In genomic region chr15:64464271-64465005, GRCh38 we compare ENCODE assay signal across 8 cellular contexts. TPM values are rescaled to one million over a fixed set of nuclear protein-coding genes. Genes with fewer than 3 reads are reported as not detected.
DNase-seq lines count a peak whose midpoint lies in the region; ATAC-seq and TF ChIP-seq lines count a peak whose summit lies in the region.

No MANE protein-coding gene starts in this region.

- H3K27me3 ChIP-seq in thyroid gland = no peaks in the 10 kb centered on the region

- TF ChIP-seq POLR2A in thyroid gland (IDR thresholded peaks at IDR 0.05) = no peak

- TF ChIP-seq CTCF in thyroid gland (IDR thresholded peaks at IDR 0.05) = no peak

- CTCF ChIA-PET in activated naive CD4-positive, alpha-beta T cell treated with anti-CD3 and anti-CD28 coated beads, Interleukin-2, amount 10 ng/mL, durations not matched to agents 7 days and 5 days (lab: Charles Lee) = interaction anchor here (0.6 to 1.3 kb wide), 3 partner anchors 34 to 189 kb away, joined by 3 to 5 read pairs (median 4); no protein-coding TSS in a partner anchor

- peak in 1 of 2 donors; percentile 48 for ATAC-seq in activated naive CD4-positive, alpha-beta T cell treated with anti-CD3 and anti-CD28 coated beads, Interleukin-2, amount 50 U/mL, for 72 hours
- ATAC-seq in HG03097 (IDR thresholded peaks at IDR 0.05; ENCODE audit: low FRiP score, unreplicated experiment) (no peak), HG03457 (IDR thresholded peaks at IDR 0.05; ENCODE audit: unreplicated experiment) (no peak), HG02588 (IDR thresholded peaks at IDR 0.05; ENCODE audit: unreplicated experiment) (no peak)

- intact Hi-C loops in dendritic cell treated with granulocyte-macrophage colony-stimulating factor and Interleukin-4, amounts not matched to agents 40 ng/mL and 50 ng/mL, for 4 days (cut with micrococcal nuclease) = loop anchor here (5.0 kb wide), 1 partner anchor 38 kb away; no protein-coding TSS in a partner anchor
- intact Hi-C loops in thyroid gland (cut with DNase I) = no loop called here

- no peaks in the 10 kb centered on the region for H3K36me3 ChIP-seq in thyroid gland

- no peak overlapping the region for H3K4me3 Mint-ChIP-seq in activated naive CD4-positive, alpha-beta T cell treated with anti-CD3 and anti-CD28 coated beads, Interleukin-2, amount 10 ng/mL, durations not matched to agents 7 days and 5 days
- no peak overlapping the region for H3K4me3 Mint-ChIP-seq in dendritic cell treated with granulocyte-macrophage colony-stimulating factor and Interleukin-4, amounts not matched to agents 40 ng/mL and 50 ng/mL, for 4 days

- H3K4me1 Mint-ChIP-seq in activated naive CD4-positive, alpha-beta T cell treated with anti-CD3 and anti-CD28 coated beads, Interleukin-2, amount 10 ng/mL, durations not matched to agents 7 days and 5 days = peaks cover 67% of the 10 kb centered on the region
- peaks cover 73% of the 10 kb centered on the region for H3K4me1 Mint-ChIP-seq in dendritic cell treated with granulocyte-macrophage colony-stimulating factor and Interleukin-4, amounts not matched to agents 40 ng/mL and 50 ng/mL, for 4 days (ENCODE audit: low read depth)

- H3K27ac ChIP-seq in thyroid gland = peak overlapping the region; percentile 12 to 64 (median 37)

- no peak overlapping the region for H3K4me3 ChIP-seq in thyroid gland (replicated peaks in 1 of 3)

- no peaks in the 10 kb centered on the region for H3K9me3 Mint-ChIP-seq in activated naive CD4-positive, alpha-beta T cell treated with anti-CD3 and anti-CD28 coated beads, Interleukin-2, amount 50 U/mL, for 72 hours
- no peaks in the 10 kb centered on the region for H3K9me3 Mint-ChIP-seq in activated naive CD4-positive, alpha-beta T cell treated with anti-CD3 and anti-CD28 coated beads, Interleukin-2, amount 10 ng/mL, durations not matched to agents 7 days and 5 days
- no peaks in the 10 kb centered on the region for H3K9me3 Mint-ChIP-seq in dendritic cell treated with granulocyte-macrophage colony-stimulating factor and Interleukin-4, amounts not matched to agents 40 ng/mL and 50 ng/mL, for 4 days

- 42 to 44% methylated on average over 3 of the region's 3 CpGs for WGBS in thyroid gland, 2 donors

- H3K9me3 ChIP-seq in thyroid gland = no peaks in the 10 kb centered on the region

- H3K36me3 Mint-ChIP-seq in activated naive CD4-positive, alpha-beta T cell treated with anti-CD3 and anti-CD28 coated beads, Interleukin-2, amount 50 U/mL, for 72 hours = peaks cover 22 to 34% of the 10 kb centered on the region in 2 donors
- peaks cover 36% of the 10 kb centered on the region for H3K36me3 Mint-ChIP-seq in activated naive CD4-positive, alpha-beta T cell treated with anti-CD3 and anti-CD28 coated beads, Interleukin-2, amount 10 ng/mL, durations not matched to agents 7 days and 5 days
- H3K36me3 Mint-ChIP-seq in dendritic cell treated with granulocyte-macrophage colony-stimulating factor and Interleukin-4, amounts not matched to agents 40 ng/mL and 50 ng/mL, for 4 days (ENCODE audit: low read depth) = peaks cover 19% of the 10 kb centered on the region

- DNase-seq in activated naive CD4-positive, alpha-beta T cell treated with anti-CD3 and anti-CD28 coated beads, Interleukin-2, amount 50 U/mL, for 72 hours (ENCODE audit: low spot score in 2 of 2) = peak in 1 of 2 donors; percentile 19
- DNase-seq in activated naive CD4-positive, alpha-beta T cell treated with anti-CD3 and anti-CD28 coated beads, Interleukin-2, amount 10 ng/mL, durations not matched to agents 7 days and 5 days = no peak
- DNase-seq in NCI-H2171 treated with DMSO at 0.1 percent for 48 hours (lab: John Stamatoyannopoulos, UW) (peak; percentile 76), thyroid gland (peak; percentile 75 to 81)

- H3K4me1 ChIP-seq in thyroid gland = peaks cover 38 to 69% of the 10 kb centered on the region in 2 donors

- H3K27me3 Mint-ChIP-seq in activated naive CD4-positive, alpha-beta T cell treated with anti-CD3 and anti-CD28 coated beads, Interleukin-2, amount 10 ng/mL, durations not matched to agents 7 days and 5 days = no peaks in the 10 kb centered on the region
- no peaks in the 10 kb centered on the region for H3K27me3 Mint-ChIP-seq in dendritic cell treated with granulocyte-macrophage colony-stimulating factor and Interleukin-4, amounts not matched to agents 40 ng/mL and 50 ng/mL, for 4 days

- peak overlapping the region; percentile 26 to 40 for H3K27ac Mint-ChIP-seq in activated naive CD4-positive, alpha-beta T cell treated with anti-CD3 and anti-CD28 coated beads, Interleukin-2, amount 50 U/mL, for 72 hours
- no peak overlapping the region for H3K27ac Mint-ChIP-seq in activated naive CD4-positive, alpha-beta T cell treated with anti-CD3 and anti-CD28 coated beads, Interleukin-2, amount 10 ng/mL, durations not matched to agents 7 days and 5 days
- peak overlapping the region; percentile 22 for H3K27ac Mint-ChIP-seq in dendritic cell treated with granulocyte-macrophage colony-stimulating factor and Interleukin-4, amounts not matched to agents 40 ng/mL and 50 ng/mL, for 4 days

RNA-seq across cellular contexts. Expression of gene ZNF609, which starts 4.1 kb away (rescaled TPM):
- total RNA-seq in activated naive CD4-positive, alpha-beta T cell treated with anti-CD3 and anti-CD28 coated beads, Interleukin-2, amount 50 U/mL, for 72 hours = 10 to 100 TPM; 35.4 to 53.0 TPM
- 10 to 100 TPM; 25.2 to 45.5 (median 32.6) TPM for total RNA-seq in thyroid gland
